Comparison of ENCODE assay signal across 23 cellular contexts in the genomic region with DNA sequence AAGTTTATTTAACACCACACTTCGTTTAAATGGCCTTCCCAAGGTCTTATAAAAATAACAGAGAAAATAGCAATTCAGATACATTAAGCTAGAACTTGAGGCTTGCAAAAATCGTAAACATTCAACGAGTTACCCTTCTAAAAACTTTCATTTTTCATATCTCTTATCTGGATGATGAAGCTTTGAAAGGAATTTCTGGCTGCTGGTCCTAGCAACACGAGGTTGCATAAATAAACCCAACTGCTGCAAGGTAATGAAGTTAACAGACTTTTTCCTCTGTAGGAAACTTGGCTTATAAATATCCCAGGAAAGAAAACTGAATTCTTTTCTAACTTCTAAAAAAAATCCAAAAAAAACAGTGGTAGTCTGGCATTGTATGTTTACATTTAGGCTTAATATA.
"Had no signal": no experiment of that assay in that cellular context is flagged by ENCODE, and none has a peak within 500 bp of the region (broad histone marks: within the 10 kb centered on the region; RNA-seq: fewer than 3 reads in every experiment).

No MANE protein-coding gene starts in this region.

- H3K4me3 ChIP-seq: body of pancreas, gastroesophageal sphincter, heart left ventricle, testis, upper lobe of right lung had no signal

- H3K36me3 ChIP-seq: gastroesophageal sphincter, heart left ventricle, upper lobe of right lung had no signal

- H3K27me3 ChIP-seq: body of pancreas, gastroesophageal sphincter, heart left ventricle, testis, upper lobe of right lung had no signal

- H3K9me3 ChIP-seq: body of pancreas, gastroesophageal sphincter, heart left ventricle, testis, upper lobe of right lung had no signal

- ATAC-seq: activated CD4-positive, alpha-beta T cell treated with anti-CD3 and anti-CD28 coated beads for 36 hours; body of pancreas; esophagus mucosa; gastroesophageal sphincter; heart left ventricle; naive thymus-derived CD8-positive, alpha-beta T cell; upper lobe of right lung had no signal

- H3K27ac ChIP-seq: body of pancreas, gastroesophageal sphincter, heart left ventricle, testis, upper lobe of right lung had no signal

- H3K4me1 ChIP-seq: body of pancreas, heart left ventricle, testis, upper lobe of right lung had no signal

- DNase-seq: activated B cell treated with CpG ODN at 0.5 μM for 24 hours; activated CD4-positive, alpha-beta T cell treated with anti-CD3 and anti-CD28 coated beads for 36 hours; activated CD4-positive, alpha-beta T cell treated with anti-CD3 and anti-CD28 coated beads, Interleukin-2, amount 50 U/mL, for 4 hours; activated CD8-positive, alpha-beta memory T cell treated with anti-CD3 and anti-CD28 coated beads for 24 hours; activated CD8-positive, alpha-beta memory T cell treated with anti-CD3 and anti-CD28 coated beads, Interleukin-2, amount 50 U/mL, for 4 hours; activated naive CD4-positive, alpha-beta T cell treated with Interleukin-2 at 50 U/mL for 16 hours; activated naive CD8-positive, alpha-beta T cell treated with anti-CD3 and anti-CD28 coated beads for 36 hours; activated T-cell treated with anti-CD3 and anti-CD28 coated beads, Interleukin-2, amount 50 U/mL, for 24 hours; amniotic stem cell; body of pancreas; effector memory CD4-positive, alpha-beta T cell; heart left ventricle; kidney; naive thymus-derived CD8-positive, alpha-beta T cell; retina; stimulated activated CD4-positive, alpha-beta T cell treated with anti-CD3 and anti-CD28 coated beads, Interleukin-2, amount 100 ng/mL, for 48 hours; stimulated activated CD8-positive, alpha-beta memory T cell treated with anti-CD3 and anti-CD28 coated beads, Interleukin-4, amount 100 ng/mL, for 48 hours; stimulated activated naive CD4-positive, alpha-beta T cell; T-helper 9 cell; testis; upper lobe of right lung had no signal
